In the genomic region with DNA sequence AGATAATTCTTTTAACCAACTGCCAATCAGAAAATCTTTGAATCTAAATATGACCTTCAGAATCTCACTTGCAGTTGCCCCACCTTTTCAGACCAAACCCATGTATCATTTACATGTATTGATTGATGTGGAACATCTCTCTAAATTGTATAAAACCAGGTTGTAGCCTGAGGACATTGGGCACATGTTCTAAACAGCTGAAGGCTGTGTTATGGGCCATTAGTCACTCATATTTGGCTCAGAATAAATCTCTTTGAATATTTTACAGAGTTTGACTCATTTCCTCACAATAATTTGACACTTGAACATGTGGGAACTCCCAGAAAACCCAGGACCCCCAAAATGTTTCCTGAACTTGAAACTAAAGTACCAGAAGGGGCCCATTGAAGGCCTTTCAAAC, we compare ENCODE assay signal across 1 cellular context.
TF ChIP-seq lines count a peak whose summit lies in the region.

No MANE protein-coding gene starts in this region.

TF ChIP-seq in GM23338, 12 proteins besides CTCF, POLR2A, EP300 and RAD21 (continued from another document):
- TF ChIP-seq REST (IDR thresholded peaks at IDR 0.05; ENCODE audit: unreplicated experiment) (no peak), CREB1 (CRISPR knock-in tag; IDR thresholded peaks at IDR 0.05; ENCODE audit: low read depth) (no peak), NANOG (IDR thresholded peaks at IDR 0.05; ENCODE audit: borderline replicate concordance) (no peak)
